In genomic region chr13:40170091-40170490, GRCh38 we compare ENCODE assay signal across 19 cellular contexts.
"Had no signal": no experiment of that assay in that cellular context is flagged by ENCODE, and none has a peak within 500 bp of the region (broad histone marks: within the 10 kb centered on the region; RNA-seq: fewer than 3 reads in every experiment).

No MANE protein-coding gene starts in this region.

- H3K4me3 ChIP-seq: coronary artery, esophagus muscularis mucosa, heart right ventricle, psoas muscle, skin epidermis, tibial artery, upper lobe of left lung, vagina had no signal

- H3K4me1 ChIP-seq: psoas muscle had no signal

- H3K36me3 ChIP-seq: esophagus muscularis mucosa, heart right ventricle, neutrophil, tibial artery, upper lobe of left lung, vagina had no signal

- H3K27me3 ChIP-seq: upper lobe of left lung, vagina had no signal

- ATAC-seq: naive thymus-derived CD4-positive, alpha-beta T cell; sciatic nerve had no signal

- H3K27ac ChIP-seq: coronary artery, esophagus muscularis mucosa, heart right ventricle, neutrophil, psoas muscle, tibial artery, upper lobe of left lung had no signal

- DNase-seq: effector CD8-positive, alpha-beta T cell; foreskin melanocyte; heart right ventricle; hypothalamus; kidney glomerular epithelial cell; mesendoderm; naive thymus-derived CD4-positive, alpha-beta T cell; psoas muscle; stimulated activated CD4-positive, alpha-beta T cell treated with anti-CD3 and anti-CD28 coated beads, Interleukin-12 subunit alpha, Interleukin-12 subunit beta, amount 100 ng/mL, for 4 hours; stimulated activated CD4-positive, alpha-beta T cell treated with anti-CD3 and anti-CD28 coated beads, Interleukin-2, amount 100 ng/mL, for 48 hours; stimulated activated naive CD4-positive, alpha-beta T cell treated with Interleukin-2 at 50 U/mL for 16 hours; tibial artery; upper lobe of left lung had no signal

- H3K9me3 ChIP-seq: esophagus muscularis mucosa, heart right ventricle, neutrophil, psoas muscle, tibial artery, upper lobe of left lung, vagina had no signal
